In genomic region chr19:32982488-32982887, GRCh38 we compare ENCODE assay signal across 5 cellular contexts. TPM values are rescaled to one million over a fixed set of nuclear protein-coding genes. Genes with fewer than 3 reads are reported as not detected.
DNase-seq lines count a peak whose midpoint lies in the region; ATAC-seq and TF ChIP-seq lines count a peak whose summit lies in the region.
"Not testable (repeated sequence)": the region's sequence is repeated elsewhere in the genome, so short reads cannot be mapped to it uniquely, and the experiment has no call there.

No MANE protein-coding gene starts in this region.

- H3K27ac Mint-ChIP-seq in Caco-2 (ENCODE audit: unreplicated experiment) (peak overlapping the region; percentile 12), nephron progenitor cell (peak overlapping the region; percentile 43)
- peak overlapping the region; percentile 68 for H3K27ac Mint-ChIP-seq in activated naive CD4-positive, alpha-beta T cell treated with anti-CD3 and anti-CD28 coated beads, Interleukin-2, amount 50 U/mL, for 24 hours

- not testable (repeated sequence) for H3K4me1 Mint-ChIP-seq in Caco-2 (ENCODE audit: low read depth, unreplicated experiment); activated naive CD4-positive, alpha-beta T cell treated with anti-CD3 and anti-CD28 coated beads, Interleukin-2, amount 50 U/mL, for 24 hours; nephron progenitor cell

- H3K27me3 Mint-ChIP-seq in Caco-2 (ENCODE audit: insufficient read depth, unreplicated experiment); activated naive CD4-positive, alpha-beta T cell treated with anti-CD3 and anti-CD28 coated beads, Interleukin-2, amount 50 U/mL, for 24 hours; nephron progenitor cell (ENCODE audit: low read depth, poor library complexity): not testable (repeated sequence)

- H3K4me1 ChIP-seq in Caco-2, right lobe of liver: not testable (repeated sequence)

- not testable (repeated sequence) for H3K4me3 Mint-ChIP-seq in Caco-2 (ENCODE audit: unreplicated experiment); activated naive CD4-positive, alpha-beta T cell treated with anti-CD3 and anti-CD28 coated beads, Interleukin-2, amount 50 U/mL, for 24 hours; nephron progenitor cell

- not testable (repeated sequence) for H3K27me3 ChIP-seq in Caco-2 (replicated peaks; ENCODE audit: control insufficient read depth, insufficient read depth, low read length); right lobe of liver

- DNase-seq in Caco-2, left colon, right lobe of liver, nephron progenitor cell: not testable (repeated sequence)

- not testable (repeated sequence) for TF ChIP-seq CTCF in Caco-2 (IDR thresholded peaks at IDR 0.05; ENCODE audit: insufficient read depth in 1 of 2, low read depth in 1 of 2, low read length in 1 of 2, severe bottlenecking in 1 of 2, unreplicated experiment in 1 of 2); right lobe of liver (IDR thresholded peaks at IDR 0.05); nephron progenitor cell (IDR thresholded peaks at IDR 0.05)

- H3K27ac ChIP-seq in right lobe of liver, result not testable (repeated sequence)

- BruUV-seq in Caco-2 (replicated peaks; lab: Mats Ljungman, UMichigan), result not testable (repeated sequence)

- H3K9me3 ChIP-seq in Caco-2, right lobe of liver: not testable (repeated sequence)

- not testable (repeated sequence) for H3K4me3 ChIP-seq in Caco-2 (ENCODE audit: low read depth, low read length); right lobe of liver

- POLR2A ChIA-PET in Caco-2 (lab: Charles Lee), result not testable (repeated sequence)

- ATAC-seq in left colon (peak; percentile 24), right lobe of liver (peak in 3 of 4 donors; percentile 25 to 53 (median 35))

- H3K36me3 ChIP-seq in Caco-2 (ENCODE audit: control insufficient read depth, insufficient read depth, low read length), result not testable (repeated sequence)
- peaks cover 0 to 19% (median 7%) of the 10 kb centered on the region in 4 donors for H3K36me3 ChIP-seq in right lobe of liver

- 75% methylated on average over 5 of the region's 6 CpGs for WGBS in right lobe of liver (ENCODE audit: insufficient coverage, low coverage, low lambda C conversion rate, missing lambda C conversion rate)

- intact Hi-C loops in Caco-2 (cut with micrococcal nuclease; ENCODE audit: unreplicated experiment); left colon (cut with DNase I, micrococcal nuclease); right lobe of liver (cut with DNase I): not testable (repeated sequence)

- H3K9me3 Mint-ChIP-seq in Caco-2 (ENCODE audit: unreplicated experiment); activated naive CD4-positive, alpha-beta T cell treated with anti-CD3 and anti-CD28 coated beads, Interleukin-2, amount 50 U/mL, for 24 hours; nephron progenitor cell: not testable (repeated sequence)

- CTCF ChIA-PET in Caco-2 (lab: Charles Lee), result not testable (repeated sequence)

- peaks cover 81% of the 10 kb centered on the region for H3K36me3 Mint-ChIP-seq in Caco-2 (ENCODE audit: insufficient read depth, unreplicated experiment)
- H3K36me3 Mint-ChIP-seq in activated naive CD4-positive, alpha-beta T cell treated with anti-CD3 and anti-CD28 coated beads, Interleukin-2, amount 50 U/mL, for 24 hours; nephron progenitor cell (ENCODE audit: low read depth): not testable (repeated sequence)

- TF ChIP-seq POLR2A in right lobe of liver (IDR thresholded peaks at IDR 0.05), result not testable (repeated sequence)

RNA-seq across cellular contexts. Expression of gene FAAP24, which starts 10.4 kb away (rescaled TPM):
- total RNA-seq in Caco-2 (2022) (9.6 and 12.0 TPM in 2 replicates), left colon (1 to 10 TPM; 1.0 to 1.5 TPM), right lobe of liver (1 to 10 TPM in 2 of 6 experiments, under 1 TPM in 3, not detected in 1; 0.51 to 1.7 (median 0.98) TPM)

RNA-seq across cellular contexts. Expression of gene CEP89, which starts 10.7 kb away (rescaled TPM):
- total RNA-seq in Caco-2 (2022) (14.5 and 17.3 TPM in 2 replicates), left colon (10 to 100 TPM; 10.8 to 11.4 TPM), right lobe of liver (1 to 10 TPM; 2.9 to 5.7 (median 4.7) TPM)

Comparison
In these comparisons a context has a peak if more than half of its experiments do, and no peak if none do; other contexts are left out.
1. H3K27ac Mint-ChIP-seq: peak in every context shown above with its lines; median percentile 68 in activated naive CD4-positive, alpha-beta T cell treated with anti-CD3 and anti-CD28 coated beads, Interleukin-2, amount 50 U/mL, for 24 hours; 43 in nephron progenitor cell; 12 in Caco-2.